1 cellular context compared by ENCODE assay signal in genomic region chr2:159900343-159900742, GRCh38.
TF ChIP-seq lines count a peak whose summit lies in the region.

No MANE protein-coding gene starts in this region.

TF ChIP-seq in GM12878, 131 proteins besides CTCF, POLR2A, EP300 and RAD21 (continues in another document):
- TF ChIP-seq BCL11A (IDR thresholded peaks at IDR 0.05; ENCODE audit: low read depth, low read length) (no peak), NFYA (IDR thresholded peaks at IDR 0.05; ENCODE audit: borderline replicate concordance, low read depth, low read length) (no peak), MTA2 (IDR thresholded peaks at IDR 0.05; ENCODE audit: low read depth) (no peak), BMI1 (IDR thresholded peaks at IDR 0.05; ENCODE audit: borderline replicate concordance) (no peak), GATAD2B (conservative IDR thresholded peaks at IDR 0.05; ENCODE audit: low read depth) (no peak), SREBF1 (IDR thresholded peaks at IDR 0.05; ENCODE audit: low read length) (no peak), STAT1 (conservative IDR thresholded peaks at IDR 0.05) (no peak), CHD2 (IDR thresholded peaks at IDR 0.05; ENCODE audit: borderline replicate concordance, low read depth, low read length) (no peak), EED (IDR thresholded peaks at IDR 0.05; ENCODE audit: low read depth) (peak; percentile 26; the same call in 1 of the 2 replicates), CEBPB (IDR thresholded peaks at IDR 0.05; ENCODE audit: borderline replicate concordance in 1 of 2, low read depth in 2 of 2, low read length in 2 of 2) (no peak), GABPA (IDR thresholded peaks at IDR 0.05; ENCODE audit: low read depth) (no peak), CHD1 (IDR thresholded peaks at IDR 0.05; ENCODE audit: low read depth, low read length) (no peak), ZNF687 (IDR thresholded peaks at IDR 0.05) (peak; percentile 78), TCF12 (IDR thresholded peaks at IDR 0.05; ENCODE audit: low read depth, low read length) (0 out of 2 replicates have a peak, but pooled peaks have one; percentile 28), NRF1 (conservative IDR thresholded peaks at IDR 0.05; ENCODE audit: low read depth, low read length) (no peak), SMAD5 (IDR thresholded peaks at IDR 0.05; ENCODE audit: low read depth) (no peak), SREBF2 (IDR thresholded peaks at IDR 0.05; ENCODE audit: low read length) (no peak), POU2F2 (IDR thresholded peaks at IDR 0.05; ENCODE audit: borderline replicate concordance, low read depth, low read length) (no peak), SPI1 (IDR thresholded peaks at IDR 0.05; ENCODE audit: borderline replicate concordance, insufficient read depth, low read depth, low read length) (no peak), RCOR1 (conservative IDR thresholded peaks at IDR 0.05; ENCODE audit: low read depth, low read length) (no peak), HCFC1 (IDR thresholded peaks at IDR 0.05; ENCODE audit: low read length) (no peak), ATF3 (IDR thresholded peaks at IDR 0.05; ENCODE audit: borderline replicate concordance, extremely low read depth, low read depth, low read length) (no peak), CUX1 (IDR thresholded peaks at IDR 0.05; ENCODE audit: insufficient replicate concordance, low read depth, low read length) (no peak), DPF2 (IDR thresholded peaks at IDR 0.05) (0 out of 2 replicates have a peak, but pooled peaks have one; percentile 16), ZSCAN29 (IDR thresholded peaks at IDR 0.05) (no peak), JUNB (IDR thresholded peaks at IDR 0.05) (peak; percentile 78), RUNX3 (IDR thresholded peaks at IDR 0.05; ENCODE audit: low read length) (peak; percentile 36; the same call in 1 of the 2 replicates), PBX3 (IDR thresholded peaks at IDR 0.05; ENCODE audit: insufficient replicate concordance, low read depth, low read length) (no peak), EGR1 (IDR thresholded peaks at IDR 0.05; ENCODE audit: borderline replicate concordance in 1 of 2, low read depth in 2 of 2, low read length in 2 of 2) (no peak), SMARCA5 (IDR thresholded peaks at IDR 0.05) (no peak)
- TF ChIP-seq, protein P1, sequence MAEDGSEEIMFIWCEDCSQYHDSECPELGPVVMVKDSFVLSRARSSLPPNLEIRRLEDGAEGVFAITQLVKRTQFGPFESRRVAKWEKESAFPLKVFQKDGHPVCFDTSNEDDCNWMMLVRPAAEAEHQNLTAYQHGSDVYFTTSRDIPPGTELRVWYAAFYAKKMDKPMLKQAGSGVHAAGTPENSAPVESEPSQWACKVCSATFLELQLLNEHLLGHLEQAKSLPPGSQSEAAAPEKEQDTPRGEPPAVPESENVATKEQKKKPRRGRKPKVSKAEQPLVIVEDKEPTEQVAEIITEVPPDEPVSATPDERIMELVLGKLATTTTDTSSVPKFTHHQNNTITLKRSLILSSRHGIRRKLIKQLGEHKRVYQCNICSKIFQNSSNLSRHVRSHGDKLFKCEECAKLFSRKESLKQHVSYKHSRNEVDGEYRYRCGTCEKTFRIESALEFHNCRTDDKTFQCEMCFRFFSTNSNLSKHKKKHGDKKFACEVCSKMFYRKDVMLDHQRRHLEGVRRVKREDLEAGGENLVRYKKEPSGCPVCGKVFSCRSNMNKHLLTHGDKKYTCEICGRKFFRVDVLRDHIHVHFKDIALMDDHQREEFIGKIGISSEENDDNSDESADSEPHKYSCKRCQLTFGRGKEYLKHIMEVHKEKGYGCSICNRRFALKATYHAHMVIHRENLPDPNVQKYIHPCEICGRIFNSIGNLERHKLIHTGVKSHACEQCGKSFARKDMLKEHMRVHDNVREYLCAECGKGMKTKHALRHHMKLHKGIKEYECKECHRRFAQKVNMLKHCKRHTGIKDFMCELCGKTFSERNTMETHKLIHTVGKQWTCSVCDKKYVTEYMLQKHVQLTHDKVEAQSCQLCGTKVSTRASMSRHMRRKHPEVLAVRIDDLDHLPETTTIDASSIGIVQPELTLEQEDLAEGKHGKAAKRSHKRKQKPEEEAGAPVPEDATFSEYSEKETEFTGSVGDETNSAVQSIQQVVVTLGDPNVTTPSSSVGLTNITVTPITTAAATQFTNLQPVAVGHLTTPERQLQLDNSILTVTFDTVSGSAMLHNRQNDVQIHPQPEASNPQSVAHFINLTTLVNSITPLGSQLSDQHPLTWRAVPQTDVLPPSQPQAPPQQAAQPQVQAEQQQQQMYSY (CRISPR knock-in tag; IDR thresholded peaks at IDR 0.05) = no peak
- TF ChIP-seq, protein P2, sequence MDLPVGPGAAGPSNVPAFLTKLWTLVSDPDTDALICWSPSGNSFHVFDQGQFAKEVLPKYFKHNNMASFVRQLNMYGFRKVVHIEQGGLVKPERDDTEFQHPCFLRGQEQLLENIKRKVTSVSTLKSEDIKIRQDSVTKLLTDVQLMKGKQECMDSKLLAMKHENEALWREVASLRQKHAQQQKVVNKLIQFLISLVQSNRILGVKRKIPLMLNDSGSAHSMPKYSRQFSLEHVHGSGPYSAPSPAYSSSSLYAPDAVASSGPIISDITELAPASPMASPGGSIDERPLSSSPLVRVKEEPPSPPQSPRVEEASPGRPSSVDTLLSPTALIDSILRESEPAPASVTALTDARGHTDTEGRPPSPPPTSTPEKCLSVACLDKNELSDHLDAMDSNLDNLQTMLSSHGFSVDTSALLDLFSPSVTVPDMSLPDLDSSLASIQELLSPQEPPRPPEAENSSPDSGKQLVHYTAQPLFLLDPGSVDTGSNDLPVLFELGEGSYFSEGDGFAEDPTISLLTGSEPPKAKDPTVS (IDR thresholded peaks at IDR 0.05; ENCODE audit: low read depth, low read length) = no peak
- TF ChIP-seq, protein P3, sequence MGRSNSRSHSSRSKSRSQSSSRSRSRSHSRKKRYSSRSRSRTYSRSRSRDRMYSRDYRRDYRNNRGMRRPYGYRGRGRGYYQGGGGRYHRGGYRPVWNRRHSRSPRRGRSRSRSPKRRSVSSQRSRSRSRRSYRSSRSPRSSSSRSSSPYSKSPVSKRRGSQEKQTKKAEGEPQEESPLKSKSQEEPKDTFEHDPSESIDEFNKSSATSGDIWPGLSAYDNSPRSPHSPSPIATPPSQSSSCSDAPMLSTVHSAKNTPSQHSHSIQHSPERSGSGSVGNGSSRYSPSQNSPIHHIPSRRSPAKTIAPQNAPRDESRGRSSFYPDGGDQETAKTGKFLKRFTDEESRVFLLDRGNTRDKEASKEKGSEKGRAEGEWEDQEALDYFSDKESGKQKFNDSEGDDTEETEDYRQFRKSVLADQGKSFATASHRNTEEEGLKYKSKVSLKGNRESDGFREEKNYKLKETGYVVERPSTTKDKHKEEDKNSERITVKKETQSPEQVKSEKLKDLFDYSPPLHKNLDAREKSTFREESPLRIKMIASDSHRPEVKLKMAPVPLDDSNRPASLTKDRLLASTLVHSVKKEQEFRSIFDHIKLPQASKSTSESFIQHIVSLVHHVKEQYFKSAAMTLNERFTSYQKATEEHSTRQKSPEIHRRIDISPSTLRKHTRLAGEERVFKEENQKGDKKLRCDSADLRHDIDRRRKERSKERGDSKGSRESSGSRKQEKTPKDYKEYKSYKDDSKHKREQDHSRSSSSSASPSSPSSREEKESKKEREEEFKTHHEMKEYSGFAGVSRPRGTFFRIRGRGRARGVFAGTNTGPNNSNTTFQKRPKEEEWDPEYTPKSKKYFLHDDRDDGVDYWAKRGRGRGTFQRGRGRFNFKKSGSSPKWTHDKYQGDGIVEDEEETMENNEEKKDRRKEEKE (IDR thresholded peaks at IDR 0.05) = no peak
- TF ChIP-seq, protein P4, sequence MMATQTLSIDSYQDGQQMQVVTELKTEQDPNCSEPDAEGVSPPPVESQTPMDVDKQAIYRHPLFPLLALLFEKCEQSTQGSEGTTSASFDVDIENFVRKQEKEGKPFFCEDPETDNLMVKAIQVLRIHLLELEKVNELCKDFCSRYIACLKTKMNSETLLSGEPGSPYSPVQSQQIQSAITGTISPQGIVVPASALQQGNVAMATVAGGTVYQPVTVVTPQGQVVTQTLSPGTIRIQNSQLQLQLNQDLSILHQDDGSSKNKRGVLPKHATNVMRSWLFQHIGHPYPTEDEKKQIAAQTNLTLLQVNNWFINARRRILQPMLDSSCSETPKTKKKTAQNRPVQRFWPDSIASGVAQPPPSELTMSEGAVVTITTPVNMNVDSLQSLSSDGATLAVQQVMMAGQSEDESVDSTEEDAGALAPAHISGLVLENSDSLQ (IDR thresholded peaks at IDR 0.05) = peak; percentile 60; the same call in 1 of the 2 replicates
- TF ChIP-seq, protein P5, sequence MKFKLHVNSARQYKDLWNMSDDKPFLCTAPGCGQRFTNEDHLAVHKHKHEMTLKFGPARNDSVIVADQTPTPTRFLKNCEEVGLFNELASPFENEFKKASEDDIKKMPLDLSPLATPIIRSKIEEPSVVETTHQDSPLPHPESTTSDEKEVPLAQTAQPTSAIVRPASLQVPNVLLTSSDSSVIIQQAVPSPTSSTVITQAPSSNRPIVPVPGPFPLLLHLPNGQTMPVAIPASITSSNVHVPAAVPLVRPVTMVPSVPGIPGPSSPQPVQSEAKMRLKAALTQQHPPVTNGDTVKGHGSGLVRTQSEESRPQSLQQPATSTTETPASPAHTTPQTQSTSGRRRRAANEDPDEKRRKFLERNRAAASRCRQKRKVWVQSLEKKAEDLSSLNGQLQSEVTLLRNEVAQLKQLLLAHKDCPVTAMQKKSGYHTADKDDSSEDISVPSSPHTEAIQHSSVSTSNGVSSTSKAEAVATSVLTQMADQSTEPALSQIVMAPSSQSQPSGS (IDR thresholded peaks at IDR 0.05; ENCODE audit: low read length) = peak; percentile 29; the same call in 1 of the 2 replicates
